Comparison of ENCODE assay signal across 19 cellular contexts in genomic region chr15:74386496-74387140, GRCh38. TPM values are rescaled to one million over a fixed set of nuclear protein-coding genes. Genes with fewer than 3 reads are reported as not detected.
DNase-seq lines count a peak whose midpoint lies in the region; ATAC-seq, FAIRE-seq and TF ChIP-seq lines count a peak whose summit lies in the region.
"Had no signal": no experiment of that assay in that cellular context is flagged by ENCODE, and none has a peak within 500 bp of the region (broad histone marks: within the 10 kb centered on the region; RNA-seq: fewer than 3 reads in every experiment).

No MANE protein-coding gene starts in this region.

- no peak for TF ChIP-seq POLR2A in HepG2 (IDR thresholded peaks at IDR 0.05; ENCODE audit: insufficient read depth in 1 of 2, low read depth in 2 of 2, low read length in 2 of 2)
- no peak for TF ChIP-seq POLR2A in right lobe of liver (IDR thresholded peaks at IDR 0.05)

- H3K9me3 Mint-ChIP-seq in activated CD8-positive, alpha-beta T cell treated with anti-CD3 and anti-CD28 coated beads for 36 hours, result no peaks in the 10 kb centered on the region

- no peaks in the 10 kb centered on the region for H3K36me3 Mint-ChIP-seq in activated CD8-positive, alpha-beta T cell treated with anti-CD3 and anti-CD28 coated beads for 36 hours (ENCODE audit: low read depth)

- peak overlapping the region; percentile 24 for H3K4me2 ChIP-seq in HepG2 (ENCODE audit: low read depth, low read length)

- POLR2A ChIA-PET in HepG2 (lab: Yijun Ruan, JAX), result interaction anchor here (2.2 to 8.8 kb wide), 4 partner anchors 20 to 74 kb away, joined by 4 to 124 read pairs (median 14); partner anchors contain the start of genes SEMA7A and UBL7
- POLR2A ChIA-PET in activated CD8-positive, alpha-beta T cell treated with anti-CD3 and anti-CD28 coated beads for 36 hours (lab: Charles Lee), result interaction anchor here (1.3 to 6.7 kb wide), 3 partner anchors 10 to 16 kb away, joined by 3 to 141 read pairs (median 4); no protein-coding TSS in a partner anchor

- no TSS peak for BruUV-seq in HepG2 (replicated peaks; lab: Mats Ljungman, UMichigan)

- no peak overlapping the region for H3K4me3 Mint-ChIP-seq in activated CD8-positive, alpha-beta T cell treated with anti-CD3 and anti-CD28 coated beads for 36 hours

- H3K27ac Mint-ChIP-seq in activated CD8-positive, alpha-beta T cell treated with anti-CD3 and anti-CD28 coated beads for 36 hours, result peak overlapping the region; percentile 96

- TF ChIP-seq CTCF in HepG2 (CRISPR knock-in tag; IDR thresholded peaks at IDR 0.05) (no peak), right lobe of liver (IDR thresholded peaks at IDR 0.05) (no peak), lower lobe of right lung (IDR thresholded peaks at IDR 0.05) (no peak)
- no peak for TF ChIP-seq CTCF in activated CD8-positive, alpha-beta T cell treated with anti-CD3 and anti-CD28 coated beads for 36 hours (IDR thresholded peaks at IDR 0.05)

- no peaks in the 10 kb centered on the region for H3K79me2 ChIP-seq in HepG2 (ENCODE audit: insufficient read depth, low read length)

- H3K27me3 ChIP-seq in HepG2 (ENCODE audit: control insufficient read depth in 1 of 2, insufficient read depth in 2 of 2, low read length in 2 of 2) (peaks cover 3 to 27% of the 10 kb centered on the region in 2 experiments; a peak in 3 of 5 replicates), right lobe of liver (no peaks in the 10 kb centered on the region), lower lobe of right lung (ENCODE audit: low read depth) (no peaks in the 10 kb centered on the region)
- H3K27me3 ChIP-seq: transverse colon had no signal

- DNase-seq in HepG2 (ENCODE audit: low spot score) (no peak), right lobe of liver (no peak), lower lobe of right lung (no peak), RCC 7860 (ENCODE audit: low spot score) (no peak), NCI-H2196 (lab: John Stamatoyannopoulos, UW; ENCODE audit: unreplicated experiment) (no peak)
- no peak for DNase-seq in activated CD8-positive, alpha-beta T cell treated with anti-CD3 and anti-CD28 coated beads for 36 hours
- no peak for DNase-seq in activated effector memory CD4-positive, alpha-beta T cell treated with Interleukin-2 at 50 U/mL for 16 hours
- DNase-seq: COR-L47; erythroblast; GDM1; glutamatergic neuron; HCEC 1CT; NCI-H1105; NCI-H2171; NK-92 treated with Interleukin-12 subunit alpha and Interleukin-12 subunit beta, amount 100 ng/mL, for 24 hours; T1000; transverse colon had no signal

- H3K36me3 ChIP-seq in HepG2 (replicated peaks in 1 of 2; ENCODE audit: control insufficient read depth in 1 of 2, insufficient read depth in 2 of 2, low read length in 2 of 2) (no peaks in the 10 kb centered on the region), right lobe of liver (no peaks in the 10 kb centered on the region), lower lobe of right lung (no peaks in the 10 kb centered on the region)
- H3K36me3 ChIP-seq: SJCRH30, transverse colon had no signal

- CTCF ChIA-PET in HepG2 (lab: Yijun Ruan, JAX; ENCODE audit: low intra/inter-chr PET ratio, low total read pairs), result no interaction called here
- CTCF ChIA-PET in activated CD8-positive, alpha-beta T cell treated with anti-CD3 and anti-CD28 coated beads for 36 hours (lab: Charles Lee), result interaction anchor here (4.0 to 17.3 kb wide), 2 partner anchors 9 to 51 kb away, joined by 40 to 840 read pairs; partner anchors contain the start of gene SEMA7A

- ATAC-seq in HepG2 (peak; percentile 3; the same call in 2 of the 3 replicates), right lobe of liver (no peak), lower lobe of right lung (no peak)
- ATAC-seq in activated CD8-positive, alpha-beta T cell treated with anti-CD3 and anti-CD28 coated beads for 36 hours, result no peak
- ATAC-seq in activated CD4-positive, CD25-positive, alpha-beta regulatory T cell treated with anti-CD3 and anti-CD28 coated beads, Interleukin-2, amount 50 U/mL, for 24 hours, result no peak

- in situ Hi-C loops in HepG2 (cut with HindIII; ENCODE audit: extremely low pct_ligation_motif_present, low pct_unique_long_range_greater_than_20kb), result loop anchor here (5.0 kb wide), 1 partner anchor 46 kb away; the partner anchor contains the start of gene SEMA7A

- 44% methylated on average over 7 of the region's 15 CpGs for WGBS in HepG2 (ENCODE audit: low lambda C conversion rate)
- WGBS in right lobe of liver (ENCODE audit: insufficient coverage, low coverage, low lambda C conversion rate, missing lambda C conversion rate), result 100% methylated on average over 2 of the region's 15 CpGs

- H3K4me3 ChIP-seq in HepG2 (replicated peaks in 1 of 3; ENCODE audit: insufficient read depth in 1 of 3, low read depth in 2 of 3, low read length in 3 of 3) (peak overlapping the region in 1 of 3 experiments; percentile 21; a peak in 1 of 6 replicates), right lobe of liver (no peak overlapping the region), lower lobe of right lung (no peak overlapping the region)
- H3K4me3 ChIP-seq: SJCRH30, transverse colon had no signal

- H3K4me1 ChIP-seq in HepG2 (ENCODE audit: insufficient read depth, low read length) (peaks cover 91% of the 10 kb centered on the region), right lobe of liver (no peaks in the 10 kb centered on the region), lower lobe of right lung (peaks cover 52% of the 10 kb centered on the region)

- H3K27me3 Mint-ChIP-seq in activated CD8-positive, alpha-beta T cell treated with anti-CD3 and anti-CD28 coated beads for 36 hours, result no peaks in the 10 kb centered on the region

- TF ChIP-seq EP300 in HepG2 (IDR thresholded peaks at IDR 0.05; ENCODE audit: low read depth in 2 of 2, low read length in 2 of 2) (no peak), HepG2 (CRISPR knock-in tag; IDR thresholded peaks at IDR 0.05; ENCODE audit: borderline replicate concordance) (no peak)

- H3K27ac ChIP-seq in HepG2 (ENCODE audit: extremely low read length, insufficient read depth, low read length), result no peak overlapping the region
- no peak overlapping the region for H3K27ac ChIP-seq in right lobe of liver
- H3K27ac ChIP-seq in lower lobe of right lung, result peak overlapping the region; percentile 81
- H3K27ac ChIP-seq: SJCRH30 had no signal

- no peaks in the 10 kb centered on the region for H3K9me3 ChIP-seq in HepG2 (ENCODE audit: low read length)
- no peaks in the 10 kb centered on the region for H3K9me3 ChIP-seq in right lobe of liver
- no peaks in the 10 kb centered on the region for H3K9me3 ChIP-seq in lower lobe of right lung
- H3K9me3 ChIP-seq: SJCRH30, transverse colon had no signal

- intact Hi-C loops in HepG2 (cut with micrococcal nuclease; ENCODE audit: unreplicated experiment), result no loop called here
- intact Hi-C loops in right lobe of liver (cut with DNase I), result loop anchor here in 1 of 2 donors (10.0 kb wide), 1 partner anchor 98 kb away; no protein-coding TSS in a partner anchor
- intact Hi-C loops in activated CD8-positive, alpha-beta T cell treated with anti-CD3 and anti-CD28 coated beads for 36 hours (cut with micrococcal nuclease), result no loop called here
- intact Hi-C loops in lower lobe of right lung (cut with DNase I), result no loop called here

- no peak overlapping the region for H2AFZ ChIP-seq in HepG2 (ENCODE audit: low read length)

- TF ChIP-seq RAD21 in HepG2 (CRISPR knock-in tag; IDR thresholded peaks at IDR 0.05), result no peak

- H4K20me1 ChIP-seq in HepG2 (ENCODE audit: insufficient read depth, low read length), result no peaks in the 10 kb centered on the region

- no peak overlapping the region for H3K9ac ChIP-seq in HepG2 (ENCODE audit: insufficient read depth, low read depth, low read length)

- H3K4me1 Mint-ChIP-seq in activated CD8-positive, alpha-beta T cell treated with anti-CD3 and anti-CD28 coated beads for 36 hours (ENCODE audit: low read depth), result peaks cover 79% of the 10 kb centered on the region

- no peak for FAIRE-seq in HepG2 (lab: Jason Lieb, UNC)
- FAIRE-seq in RCC 7860 (lab: Jason Lieb, UNC), result no peak

RNA-seq across cellular contexts. Expression of gene CYP11A1, which starts 19.2 kb away (rescaled TPM):
- total RNA-seq in HepG2 (2016; rRNA removed; fragmentation: Illumina TruSeq; extraction: Trizol) (0.66 and 0.86 TPM in 2 replicates), right lobe of liver (1 to 10 TPM; 2.5 to 6.4 (median 2.8) TPM), lower lobe of right lung (0.59 TPM)
- total RNA-seq in HepG2 (2016; cell fraction: cytosol; rRNA removed; fragmentation: Illumina TruSeq; extraction: Trizol; ENCODE audit: low read depth), result 0.30 and 0.62 TPM in 2 replicates
- 0.43 and 0.71 TPM in 2 replicates for total RNA-seq in HepG2 (2016; cell fraction: insoluble cytoplasmic fraction; rRNA removed; fragmentation: Illumina TruSeq; extraction: Trizol)
- 0.65 and 0.74 TPM in 2 replicates for total RNA-seq in HepG2 (2016; cell fraction: membrane; rRNA removed; fragmentation: Illumina TruSeq; extraction: Trizol)
- total RNA-seq in HepG2 (2016; cell fraction: nucleus; rRNA removed; fragmentation: Illumina TruSeq; extraction: Trizol), result 0.40 and 0.66 TPM in 2 replicates
- polyA plus RNA-seq in HepG2 (2011; rRNA removed), result 0.92 and 1.4 TPM in 2 replicates
- polyA plus RNA-seq in HepG2 (2011; cell fraction: cytosol; rRNA removed), result 0.98 and 1.0 TPM in 2 replicates
- polyA plus RNA-seq in HepG2 (2011; cell fraction: nucleus; rRNA removed), result 1.5 and 1.8 TPM in 2 replicates
- polyA plus RNA-seq in HepG2 (2012), result 0.54 and 0.73 TPM in 2 replicates
- 0.26 and 0.61 TPM in 2 replicates for polyA plus RNA-seq in HepG2 (2016; cell fraction: cytosol; fragmentation: Illumina TruSeq; extraction: Trizol; ENCODE audit: low read depth)
- polyA plus RNA-seq in HepG2 (2016; cell fraction: insoluble cytoplasmic fraction; fragmentation: Illumina TruSeq; extraction: Trizol; ENCODE audit: low read depth), result 0.66 and 0.83 TPM in 2 replicates
- 0.36 and 0.45 TPM in 2 replicates for polyA plus RNA-seq in HepG2 (2016; cell fraction: membrane; fragmentation: Illumina TruSeq; extraction: Trizol; ENCODE audit: low read depth)
- polyA plus RNA-seq in HepG2 (2016; cell fraction: nucleus; fragmentation: Illumina TruSeq; extraction: Trizol; ENCODE audit: insufficient read depth, low read depth), result 0.64 and 0.93 TPM in 2 replicates
- polyA minus RNA-seq in HepG2 (2011; rRNA and poly(A)+ RNA removed; ENCODE audit: low replicate concordance), result 1.6 and 8.2 TPM in 2 replicates
- polyA minus RNA-seq in HepG2 (2011; cell fraction: cytosol; rRNA and poly(A)+ RNA removed), result 0.99 TPM in 1 of 2 replicates, not detected in the other
- 0.39 and 0.87 TPM in 2 replicates for polyA minus RNA-seq in HepG2 (2011; cell fraction: nucleus; rRNA and poly(A)+ RNA removed)
- total RNA-seq in activated CD8-positive, alpha-beta T cell treated with anti-CD3 and anti-CD28 coated beads for 36 hours, result under 1 TPM; 0.29 to 0.31 TPM
- total RNA-seq: SJCRH30 had no signal

RNA-seq across cellular contexts. Expression of gene SEMA7A, which starts 47.1 kb away (rescaled TPM):
- 7.1 and 15.8 TPM in 2 replicates for total RNA-seq in HepG2 (2016; rRNA removed; fragmentation: Illumina TruSeq; extraction: Trizol)
- total RNA-seq in HepG2 (2016; cell fraction: cytosol; rRNA removed; fragmentation: Illumina TruSeq; extraction: Trizol; ENCODE audit: low read depth), result 6.7 and 6.9 TPM in 2 replicates
- 5.8 and 16.8 TPM in 2 replicates for total RNA-seq in HepG2 (2016; cell fraction: insoluble cytoplasmic fraction; rRNA removed; fragmentation: Illumina TruSeq; extraction: Trizol)
- 6.1 and 7.5 TPM in 2 replicates for total RNA-seq in HepG2 (2016; cell fraction: membrane; rRNA removed; fragmentation: Illumina TruSeq; extraction: Trizol)
- total RNA-seq in HepG2 (2016; cell fraction: nucleus; rRNA removed; fragmentation: Illumina TruSeq; extraction: Trizol), result 18.1 and 21.2 TPM in 2 replicates
- polyA plus RNA-seq in HepG2 (2011; rRNA removed), result 9.0 and 11.3 TPM in 2 replicates
- polyA plus RNA-seq in HepG2 (2011; cell fraction: cytosol; rRNA removed), result 9.5 and 11.5 TPM in 2 replicates
- 27.8 and 40.2 TPM in 2 replicates for polyA plus RNA-seq in HepG2 (2011; cell fraction: nucleus; rRNA removed)
- polyA plus RNA-seq in HepG2 (2012), result 6.1 and 9.1 TPM in 2 replicates
- polyA plus RNA-seq in HepG2 (2016; cell fraction: cytosol; fragmentation: Illumina TruSeq; extraction: Trizol; ENCODE audit: low read depth), result 0.77 and 0.90 TPM in 2 replicates
- polyA plus RNA-seq in HepG2 (2016; cell fraction: insoluble cytoplasmic fraction; fragmentation: Illumina TruSeq; extraction: Trizol; ENCODE audit: low read depth), result 3.7 and 5.2 TPM in 2 replicates
- 2.0 and 2.2 TPM in 2 replicates for polyA plus RNA-seq in HepG2 (2016; cell fraction: membrane; fragmentation: Illumina TruSeq; extraction: Trizol; ENCODE audit: low read depth)
- 40.2 and 42.1 TPM in 2 replicates for polyA plus RNA-seq in HepG2 (2016; cell fraction: nucleus; fragmentation: Illumina TruSeq; extraction: Trizol; ENCODE audit: insufficient read depth, low read depth)
- 1.2 and 27.6 TPM in 2 replicates for polyA minus RNA-seq in HepG2 (2011; rRNA and poly(A)+ RNA removed; ENCODE audit: low replicate concordance)
- 8.8 and 9.2 TPM in 2 replicates for polyA minus RNA-seq in HepG2 (2011; cell fraction: cytosol; rRNA and poly(A)+ RNA removed)
- 13.6 and 14.7 TPM in 2 replicates for polyA minus RNA-seq in HepG2 (2011; cell fraction: nucleus; rRNA and poly(A)+ RNA removed)
- 1 to 10 TPM in 3 of 6 experiments, under 1 TPM in 3; 0.42 to 2.4 (median 1.1) TPM for total RNA-seq in right lobe of liver
- 10 to 100 TPM; 62.4 TPM for total RNA-seq in activated CD8-positive, alpha-beta T cell treated with anti-CD3 and anti-CD28 coated beads for 36 hours
- 4.6 TPM for total RNA-seq in lower lobe of right lung
